In the genomic region with DNA sequence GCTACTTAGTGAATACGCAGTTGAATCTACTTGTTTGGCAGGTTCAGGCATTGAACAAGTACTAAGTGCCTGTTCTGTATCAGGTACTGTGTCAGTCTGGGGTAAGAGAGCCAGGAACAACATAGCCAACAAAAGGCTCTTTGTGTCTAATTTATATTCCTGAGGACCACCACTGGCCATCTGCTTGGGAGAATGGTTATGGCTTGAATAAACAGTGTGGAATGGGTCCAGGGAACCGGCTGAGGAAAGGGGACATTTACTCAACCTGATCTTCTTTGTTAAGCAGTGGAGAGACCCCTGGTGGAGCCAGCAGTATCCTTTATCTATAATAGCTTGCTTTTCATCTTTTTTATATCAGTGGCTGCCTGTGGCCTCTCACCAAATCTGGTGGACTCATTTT, we compare ENCODE assay signal across 13 cellular contexts. TPM values are rescaled to one million over a fixed set of nuclear protein-coding genes. Genes with fewer than 3 reads are reported as not detected.
DNase-seq lines count a peak whose midpoint lies in the region; ATAC-seq, FAIRE-seq and TF ChIP-seq lines count a peak whose summit lies in the region.
"Had no signal": no experiment of that assay in that cellular context is flagged by ENCODE, and none has a peak within 500 bp of the region (broad histone marks: within the 10 kb centered on the region; RNA-seq: fewer than 3 reads in every experiment).

No MANE protein-coding gene starts in this region.

- H3K4me1 ChIP-seq in astrocyte (ENCODE audit: insufficient read depth, low read length) (peaks cover 12% of the 10 kb centered on the region), mesendoderm (ENCODE audit: control insufficient read depth, low read depth, low read length) (no peaks in the 10 kb centered on the region)

- H3K4me2 ChIP-seq in astrocyte (ENCODE audit: low read length) (no peak overlapping the region), mesendoderm (ENCODE audit: low read length) (no peak overlapping the region)

- H3K4me3 ChIP-seq in astrocyte (ENCODE audit: insufficient read depth, low read depth, low read length) (no peak overlapping the region), mesendoderm (ENCODE audit: low read length) (no peak overlapping the region)
- H3K4me3 ChIP-seq: vagina had no signal

- H3K56ac ChIP-seq in mesendoderm (ENCODE audit: low read length): no peak overlapping the region

- H3K27ac ChIP-seq in astrocyte (ENCODE audit: low read depth, low read length): no peak overlapping the region
- H3K27ac ChIP-seq in mesendoderm (ENCODE audit: low read depth, low read length): no peak overlapping the region
- H3K27ac ChIP-seq: vagina had no signal

- intact Hi-C loops in activated CD4-positive, alpha-beta memory T cell treated with anti-CD3 and anti-CD28 coated beads for 36 hours (cut with micrococcal nuclease): no loop called here

- H4K8ac ChIP-seq in mesendoderm (ENCODE audit: low read depth, low read length): no peak overlapping the region

- no peak for FAIRE-seq in astrocyte (lab: Jason Lieb, UNC)

- H2BK5ac ChIP-seq in mesendoderm (ENCODE audit: low read length): no peak overlapping the region

- peaks cover 38% of the 10 kb centered on the region for H4K20me1 ChIP-seq in astrocyte (ENCODE audit: insufficient read depth, low read length)

- no peak overlapping the region for H2BK120ac ChIP-seq in mesendoderm (ENCODE audit: low read depth, low read length)

- H3K18ac ChIP-seq in mesendoderm (ENCODE audit: low read length): no peak overlapping the region

- DNase-seq in DMS53 (lab: John Stamatoyannopoulos, UW): peak; percentile 84
- DNase-seq in NCI-H1436 treated with DMSO at 0.1 percent for 48 hours (lab: John Stamatoyannopoulos, UW): peak; percentile 6
- DNase-seq in astrocyte (ENCODE audit: low read depth): peak; percentile 8
- peak; percentile 28 for DNase-seq in mesendoderm
- no peak for DNase-seq in activated CD4-positive, alpha-beta memory T cell treated with anti-CD3 and anti-CD28 coated beads for 36 hours
- DNase-seq: effector memory CD8-positive, alpha-beta T cell; GDM1; occipital lobe had no signal

- H3K4ac ChIP-seq in mesendoderm (ENCODE audit: low read depth, low read length): no peak overlapping the region

- no peak overlapping the region for H3K23ac ChIP-seq in mesendoderm (ENCODE audit: low read length)

- WGBS in mesendoderm (ENCODE audit: extremely low coverage, insufficient coverage, low lambda C conversion rate): no CpG with 5 or more reads among the region's 2 CpGs

- H2AFZ ChIP-seq in astrocyte (ENCODE audit: low read depth, low read length): no peak overlapping the region

- CTCF ChIA-PET in activated CD4-positive, alpha-beta memory T cell treated with anti-CD3 and anti-CD28 coated beads for 36 hours (lab: Charles Lee): interaction anchor here (1.1 to 2.0 kb wide), 3 partner anchors 25 to 39 kb away, joined by 3 to 15 read pairs (median 3); no protein-coding TSS in a partner anchor

- ATAC-seq in HG03135 (IDR thresholded peaks at IDR 0.05; ENCODE audit: unreplicated experiment) (no peak), HG02678 (IDR thresholded peaks at IDR 0.05; ENCODE audit: unreplicated experiment) (no peak), GM21526 (IDR thresholded peaks at IDR 0.05; ENCODE audit: low FRiP score, unreplicated experiment) (no peak)
- ATAC-seq: activated CD4-positive, CD25-positive, alpha-beta regulatory T cell treated with anti-CD3 and anti-CD28 coated beads, Interleukin-2, amount 50 U/mL, for 24 hours; effector memory CD8-positive, alpha-beta T cell had no signal

- no peak overlapping the region for H3K4me3 Mint-ChIP-seq in astrocyte (ENCODE audit: unreplicated experiment)
- H3K4me3 Mint-ChIP-seq in activated CD4-positive, alpha-beta memory T cell treated with anti-CD3 and anti-CD28 coated beads for 36 hours: no peak overlapping the region
- H3K4me3 Mint-ChIP-seq: effector memory CD8-positive, alpha-beta T cell had no signal

- no peaks in the 10 kb centered on the region for H3K9me3 Mint-ChIP-seq in astrocyte (ENCODE audit: unreplicated experiment)
- H3K9me3 Mint-ChIP-seq in activated CD4-positive, alpha-beta memory T cell treated with anti-CD3 and anti-CD28 coated beads for 36 hours: no peaks in the 10 kb centered on the region
- H3K9me3 Mint-ChIP-seq: effector memory CD8-positive, alpha-beta T cell had no signal

- H3K36me3 ChIP-seq in astrocyte (ENCODE audit: insufficient read depth, low read length) (no peaks in the 10 kb centered on the region), mesendoderm (ENCODE audit: control insufficient read depth, insufficient read depth, low read length) (no peaks in the 10 kb centered on the region)
- H3K36me3 ChIP-seq: vagina had no signal

- TF ChIP-seq CTCF in astrocyte (IDR thresholded peaks at IDR 0.05; ENCODE audit: insufficient read depth, low read depth, low read length): peak; percentile 4

- peaks cover 4% of the 10 kb centered on the region for H3K79me1 ChIP-seq in mesendoderm (ENCODE audit: low read length)

- no peaks in the 10 kb centered on the region for H3K27me3 Mint-ChIP-seq in astrocyte (ENCODE audit: low read depth, unreplicated experiment)
- H3K27me3 Mint-ChIP-seq in activated CD4-positive, alpha-beta memory T cell treated with anti-CD3 and anti-CD28 coated beads for 36 hours: no peaks in the 10 kb centered on the region
- H3K27me3 Mint-ChIP-seq: effector memory CD8-positive, alpha-beta T cell had no signal

- no peak overlapping the region for H2BK15ac ChIP-seq in mesendoderm (replicated peaks; ENCODE audit: low read depth)

- H3K4me1 Mint-ChIP-seq in astrocyte (ENCODE audit: low read depth, unreplicated experiment): peaks cover 7% of the 10 kb centered on the region
- H3K4me1 Mint-ChIP-seq in activated CD4-positive, alpha-beta memory T cell treated with anti-CD3 and anti-CD28 coated beads for 36 hours (ENCODE audit: low read depth): peaks cover 19% of the 10 kb centered on the region

- peaks cover 9% of the 10 kb centered on the region for H3K36me3 Mint-ChIP-seq in astrocyte (ENCODE audit: low read depth, unreplicated experiment)
- no peaks in the 10 kb centered on the region for H3K36me3 Mint-ChIP-seq in activated CD4-positive, alpha-beta memory T cell treated with anti-CD3 and anti-CD28 coated beads for 36 hours

- H3K27me3 ChIP-seq in astrocyte (ENCODE audit: insufficient read depth, low read length) (no peaks in the 10 kb centered on the region), mesendoderm (ENCODE audit: insufficient read depth, low read length, poor library complexity) (no peaks in the 10 kb centered on the region)
- H3K27me3 ChIP-seq: vagina had no signal

- H2AK5ac ChIP-seq in mesendoderm (ENCODE audit: low read length): no peak overlapping the region

- H3K79me2 ChIP-seq in astrocyte (ENCODE audit: insufficient read depth, low read length): peaks cover 70% of the 10 kb centered on the region
- peaks cover 3% of the 10 kb centered on the region for H3K79me2 ChIP-seq in mesendoderm (ENCODE audit: control insufficient read depth, insufficient read depth, low read length)

- H3K9ac ChIP-seq in astrocyte (ENCODE audit: low read length): no peak overlapping the region
- H3K9ac ChIP-seq in mesendoderm (ENCODE audit: low read length): no peak overlapping the region

- H3K9me3 ChIP-seq in astrocyte (ENCODE audit: insufficient read depth, low read depth, low read length): no peaks in the 10 kb centered on the region
- H3K9me3 ChIP-seq: vagina had no signal

- H3K27ac Mint-ChIP-seq in astrocyte (ENCODE audit: unreplicated experiment): no peak overlapping the region
- H3K27ac Mint-ChIP-seq in activated CD4-positive, alpha-beta memory T cell treated with anti-CD3 and anti-CD28 coated beads for 36 hours: no peak overlapping the region

- H4K5ac ChIP-seq in mesendoderm (ENCODE audit: low read length): no peak overlapping the region

- POLR2A ChIA-PET in activated CD4-positive, alpha-beta memory T cell treated with anti-CD3 and anti-CD28 coated beads for 36 hours (lab: Charles Lee): no interaction called here

RNA-seq across cellular contexts. Expression of a gene that starts 38.6 kb away (rescaled TPM):
- total RNA-seq in astrocyte: 21.0 and 28.1 TPM in 2 replicates
- polyA plus RNA-seq in mesendoderm (2013, experiment 1 of 2): 35.1 TPM
- polyA plus RNA-seq in mesendoderm (2013, experiment 2 of 2): 35.8 TPM
- total RNA-seq in activated CD4-positive, alpha-beta memory T cell treated with anti-CD3 and anti-CD28 coated beads for 36 hours: 10 to 100 TPM; 77.3 to 80.5 TPM
